ENCODE assay signal across 10 cellular contexts in the genomic region with DNA sequence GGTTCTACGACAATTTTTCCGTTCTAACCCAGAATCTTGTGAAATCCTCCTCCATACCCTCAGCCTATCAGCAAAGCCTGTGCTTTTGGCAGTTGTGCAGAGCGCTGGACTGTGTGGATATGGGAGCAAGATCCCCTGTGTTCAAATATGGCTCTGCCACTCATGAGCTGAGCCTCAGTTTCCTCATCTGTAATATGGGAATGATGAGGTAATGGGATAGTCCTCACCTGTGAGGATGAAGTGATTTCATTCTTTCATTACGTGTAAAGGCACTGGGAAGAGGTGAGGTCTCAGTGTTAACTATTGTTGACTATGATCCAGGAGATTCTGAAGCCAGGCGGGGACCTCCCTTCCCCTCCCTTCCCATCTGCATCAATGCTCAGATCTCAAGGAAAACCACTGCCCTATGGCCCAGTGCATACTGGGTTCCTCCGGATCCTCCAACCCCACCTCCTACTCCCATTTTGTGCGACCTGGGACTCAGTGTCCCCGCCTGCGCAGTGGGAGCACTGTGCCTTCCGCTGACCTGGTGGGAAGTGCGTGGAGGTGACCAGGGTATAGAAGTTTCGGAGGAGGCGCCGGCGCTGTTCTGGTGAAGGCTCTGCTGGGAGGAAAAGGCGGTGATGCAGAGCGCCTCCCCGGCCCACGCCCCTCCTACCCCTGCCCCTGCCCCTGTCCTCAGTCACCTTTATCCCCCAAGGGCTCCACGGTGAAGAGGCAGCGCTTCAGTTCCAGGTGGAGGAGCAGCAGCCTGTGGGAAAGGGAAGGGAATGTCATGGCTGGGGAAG. TPM values are rescaled to one million over a fixed set of nuclear protein-coding genes. Genes with fewer than 3 reads are reported as not detected.
DNase-seq lines count a peak whose midpoint lies in the region; ATAC-seq and TF ChIP-seq lines count a peak whose summit lies in the region.
"Had no signal": no experiment of that assay in that cellular context is flagged by ENCODE, and none has a peak within 500 bp of the region (broad histone marks: within the 10 kb centered on the region; RNA-seq: fewer than 3 reads in every experiment).

No MANE protein-coding gene starts in this region.

- H3K9me3 Mint-ChIP-seq in CD14-positive monocyte (no peaks in the 10 kb centered on the region), osteocyte (ENCODE audit: unreplicated experiment) (no peaks in the 10 kb centered on the region)
- H3K9me3 Mint-ChIP-seq in effector memory CD8-positive, alpha-beta T cell = no peaks in the 10 kb centered on the region

- no peak for TF ChIP-seq CTCF in CD14-positive monocyte (IDR thresholded peaks at IDR 0.05)
- no peak for TF ChIP-seq CTCF in osteocyte (IDR thresholded peaks at IDR 0.05)

- H3K27me3 Mint-ChIP-seq in CD14-positive monocyte (ENCODE audit: low read depth in 3 of 3) (peaks cover 0 to 4% (median 0%) of the 10 kb centered on the region in 3 donors), osteocyte (ENCODE audit: unreplicated experiment) (no peaks in the 10 kb centered on the region)
- H3K27me3 Mint-ChIP-seq in effector memory CD8-positive, alpha-beta T cell = no peaks in the 10 kb centered on the region

- no peak for DNase-seq in CD14-positive monocyte (ENCODE audit: low spot score)
- DNase-seq in MV-4-11 (lab: John Stamatoyannopoulos, UW) = peak; percentile 61
- no peak for DNase-seq in effector memory CD8-positive, alpha-beta T cell
- no peak for DNase-seq in osteocyte (ENCODE audit: extremely low spot score, unreplicated experiment)
- no peak for DNase-seq in DMS53 treated with DMSO at 0.1 percent for 48 hours (lab: John Stamatoyannopoulos, UW; ENCODE audit: unreplicated experiment)
- no peak for DNase-seq in islet precursor cell
- DNase-seq in NCI-H1092 treated with DMSO at 0.1 percent for 48 hours (lab: John Stamatoyannopoulos, UW) = no peak
- DNase-seq: NCI-H2171 had no signal

- intact Hi-C loops in CD14-positive monocyte (cut with micrococcal nuclease) = loop anchor here (2.0 to 5.0 kb wide), 2 partner anchors 41 kb away; a partner anchor contains a TSS

- peaks cover 40% of the 10 kb centered on the region for H3K4me1 Mint-ChIP-seq in CD14-positive monocyte
- peaks cover 12 to 29% of the 10 kb centered on the region in 2 donors for H3K4me1 Mint-ChIP-seq in effector memory CD8-positive, alpha-beta T cell (ENCODE audit: low read depth in 2 of 2)
- peaks cover 17% of the 10 kb centered on the region for H3K4me1 Mint-ChIP-seq in osteocyte (ENCODE audit: unreplicated experiment)

- H3K27ac Mint-ChIP-seq in CD14-positive monocyte (peak overlapping the region; percentile 32 to 93 (median 78)), osteocyte (ENCODE audit: unreplicated experiment) (peak overlapping the region; percentile 27)
- H3K27ac Mint-ChIP-seq in effector memory CD8-positive, alpha-beta T cell = peak overlapping the region; percentile 81 to 93

- H3K4me3 Mint-ChIP-seq in CD14-positive monocyte (no peak overlapping the region), osteocyte (ENCODE audit: unreplicated experiment) (peak overlapping the region; percentile 44)
- peak overlapping the region; percentile 85 to 87 for H3K4me3 Mint-ChIP-seq in effector memory CD8-positive, alpha-beta T cell

- no peak for ATAC-seq in effector memory CD8-positive, alpha-beta T cell (replicated peaks)
- ATAC-seq in GM18502 (IDR thresholded peaks at IDR 0.05; ENCODE audit: poor library complexity, unreplicated experiment) = no peak

- H3K36me3 Mint-ChIP-seq in CD14-positive monocyte (peaks cover 29 to 36% of the 10 kb centered on the region in 2 donors), osteocyte (ENCODE audit: unreplicated experiment) (peaks cover 15% of the 10 kb centered on the region)
- peaks cover 30% of the 10 kb centered on the region for H3K36me3 Mint-ChIP-seq in effector memory CD8-positive, alpha-beta T cell (ENCODE audit: insufficient read depth)

RNA-seq across cellular contexts. Expression of a gene that starts 5.0 kb away (rescaled TPM):
- polyA plus RNA-seq in CD14-positive monocyte = 1 to 10 TPM; 5.3 TPM
- total RNA-seq in osteocyte = 19.9 and 24.4 TPM in 2 replicates

RNA-seq across cellular contexts. Expression of a gene that starts 10.0 kb away (rescaled TPM):
- polyA plus RNA-seq in CD14-positive monocyte = 10 to 100 TPM; 13.9 to 18.5 TPM
- 56.1 and 58.1 TPM in 2 replicates for total RNA-seq in osteocyte

RNA-seq across cellular contexts. Expression of a gene that starts 41.3 kb away (rescaled TPM):
- polyA plus RNA-seq in CD14-positive monocyte = 10 to 100 TPM; 12.1 to 15.1 TPM
- total RNA-seq in osteocyte = 130 and 133 TPM in 2 replicates

RNA-seq across cellular contexts. Expression of a gene that starts 42.9 kb away (rescaled TPM):
- polyA plus RNA-seq in CD14-positive monocyte = 10 to 100 TPM; 18.3 to 31.2 TPM
- 266 and 295 TPM in 2 replicates for total RNA-seq in osteocyte

RNA-seq across cellular contexts. Expression of a gene that starts 45.0 kb away (rescaled TPM):
- under 1 TPM; 0.37 to 0.51 TPM for polyA plus RNA-seq in CD14-positive monocyte
- total RNA-seq in osteocyte = not detected in 2 replicates
- total RNA-seq: kidney epithelial cell had no signal

Comparison
In these comparisons a context has a peak if more than half of its experiments do, and no peak if none do; other contexts are left out.
1. H3K27ac Mint-ChIP-seq: peak in every context shown above with its lines; median percentile 87 in effector memory CD8-positive, alpha-beta T cell; 78 in CD14-positive monocyte; 27 in osteocyte.
2. H3K4me3 Mint-ChIP-seq: peak in effector memory CD8-positive, alpha-beta T cell (2 of 2) and osteocyte (single experiment); none in CD14-positive monocyte (0 of 2).